Comparison of ENCODE assay signal across 16 cellular contexts in the genomic region with DNA sequence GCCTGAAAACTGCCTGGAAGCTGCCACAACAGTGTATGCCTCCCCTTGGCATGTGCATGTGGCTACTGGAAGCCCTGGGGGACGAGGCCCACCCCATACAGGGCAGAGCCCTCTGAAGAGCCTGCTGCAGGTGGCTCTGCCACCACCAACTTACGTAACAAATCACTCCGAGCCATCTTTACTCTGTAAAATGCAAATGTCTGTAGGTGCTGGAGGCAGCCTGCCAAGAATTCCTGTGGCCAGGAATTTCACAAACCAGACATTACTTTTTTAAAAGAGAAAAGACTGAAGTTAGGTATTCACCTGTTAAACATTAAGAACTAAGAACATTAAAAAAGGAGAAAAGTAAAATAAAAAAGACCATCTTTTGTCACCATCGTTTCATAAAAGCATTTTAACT.
"Had no signal": no experiment of that assay in that cellular context is flagged by ENCODE, and none has a peak within 500 bp of the region (broad histone marks: within the 10 kb centered on the region; RNA-seq: fewer than 3 reads in every experiment).

No MANE protein-coding gene starts in this region.

- DNase-seq: activated CD4-positive, alpha-beta memory T cell treated with anti-CD3 and anti-CD28 coated beads for 36 hours; activated CD4-positive, alpha-beta T cell treated with anti-CD3 and anti-CD28 coated beads for 36 hours; activated effector memory CD4-positive, alpha-beta T cell treated with Interleukin-2 at 50 U/mL for 16 hours; activated T-cell treated with anti-CD3 and anti-CD28 coated beads, Interleukin-2, amount 50 U/mL, for 24 hours; adrenal gland; kidney; left ventricle myocardium superior; nucleus accumbens; stimulated activated CD4-positive, alpha-beta T cell treated with anti-CD3 and anti-CD28 coated beads, Interleukin-15, amount 100 ng/mL, for 24 hours; stimulated activated CD4-positive, alpha-beta T cell treated with anti-CD3 and anti-CD28 coated beads, Interleukin-4, amount 100 ng/mL, for 1 hour; stimulated activated naive B cell treated with anti-CD40 and anti-IgM and Interleukin-4, amounts not matched to agents 10 μg/mL and 1 μg/mL and 100 μg/mL, for 72 hours; uterus; WERI-Rb-1 had no signal

- H3K4me1 ChIP-seq: adrenal gland, uterus had no signal

- H3K9me3 ChIP-seq: adrenal gland, thyroid gland, uterus had no signal

- H3K27me3 ChIP-seq: adrenal gland, thyroid gland, uterus had no signal

- H3K36me3 ChIP-seq: adrenal gland, thyroid gland, uterus, WERI-Rb-1 had no signal

- H3K27me3 Mint-ChIP-seq: activated CD4-positive, alpha-beta memory T cell treated with anti-CD3 and anti-CD28 coated beads for 36 hours; activated CD4-positive, alpha-beta T cell treated with anti-CD3 and anti-CD28 coated beads for 36 hours; activated naive CD4-positive, alpha-beta T cell treated with anti-CD3 and anti-CD28 coated beads, Interleukin-2, amount 50 U/mL, for 24 hours; activated T-cell treated with anti-CD3 and anti-CD28 coated beads, Interleukin-2, amount 50 U/mL, for 24 hours; natural killer cell treated with Interleukin-12 subunit alpha and Interleukin-12 subunit beta and Interleukin-15 and Interleukin-18, amount 100 ng/mL, for 72 hours had no signal

- H3K4me3 Mint-ChIP-seq: activated CD4-positive, alpha-beta memory T cell treated with anti-CD3 and anti-CD28 coated beads for 36 hours; activated CD4-positive, alpha-beta T cell treated with anti-CD3 and anti-CD28 coated beads for 36 hours; activated naive CD4-positive, alpha-beta T cell treated with anti-CD3 and anti-CD28 coated beads, Interleukin-2, amount 50 U/mL, for 24 hours; activated T-cell treated with anti-CD3 and anti-CD28 coated beads, Interleukin-2, amount 50 U/mL, for 24 hours; natural killer cell treated with Interleukin-12 subunit alpha and Interleukin-12 subunit beta and Interleukin-15 and Interleukin-18, amount 100 ng/mL, for 72 hours; stimulated activated naive B cell treated with anti-CD40 and anti-IgM and Interleukin-4, amounts not matched to agents 10 μg/mL and 1 μg/mL and 100 μg/mL, for 72 hours had no signal

- H3K27ac ChIP-seq: adrenal gland, thyroid gland, uterus, WERI-Rb-1 had no signal

- H3K36me3 Mint-ChIP-seq: activated CD4-positive, alpha-beta memory T cell treated with anti-CD3 and anti-CD28 coated beads for 36 hours; activated naive CD4-positive, alpha-beta T cell treated with anti-CD3 and anti-CD28 coated beads, Interleukin-2, amount 50 U/mL, for 24 hours; natural killer cell treated with Interleukin-12 subunit alpha and Interleukin-12 subunit beta and Interleukin-15 and Interleukin-18, amount 100 ng/mL, for 72 hours; stimulated activated naive B cell treated with anti-CD40 and anti-IgM and Interleukin-4, amounts not matched to agents 10 μg/mL and 1 μg/mL and 100 μg/mL, for 72 hours had no signal

- H3K9me3 Mint-ChIP-seq: activated T-cell treated with anti-CD3 and anti-CD28 coated beads, Interleukin-2, amount 50 U/mL, for 24 hours had no signal

- ATAC-seq: activated CD4-positive, alpha-beta T cell treated with anti-CD3 and anti-CD28 coated beads for 36 hours; left ventricle myocardium superior; natural killer cell treated with Interleukin-12 subunit alpha and Interleukin-12 subunit beta and Interleukin-15 and Interleukin-18, amount 100 ng/mL, for 72 hours; stimulated activated naive B cell treated with anti-CD40 and anti-IgM and Interleukin-4, amounts not matched to agents 10 μg/mL and 1 μg/mL and 100 μg/mL, for 72 hours had no signal

- H3K4me3 ChIP-seq: adrenal gland, thyroid gland, uterus had no signal

- H3K27ac Mint-ChIP-seq: activated CD4-positive, alpha-beta memory T cell treated with anti-CD3 and anti-CD28 coated beads for 36 hours; activated CD4-positive, alpha-beta T cell treated with anti-CD3 and anti-CD28 coated beads for 36 hours; activated naive CD4-positive, alpha-beta T cell treated with anti-CD3 and anti-CD28 coated beads, Interleukin-2, amount 50 U/mL, for 24 hours; activated T-cell treated with anti-CD3 and anti-CD28 coated beads, Interleukin-2, amount 50 U/mL, for 24 hours; natural killer cell treated with Interleukin-12 subunit alpha and Interleukin-12 subunit beta and Interleukin-15 and Interleukin-18, amount 100 ng/mL, for 72 hours; stimulated activated naive B cell treated with anti-CD40 and anti-IgM and Interleukin-4, amounts not matched to agents 10 μg/mL and 1 μg/mL and 100 μg/mL, for 72 hours had no signal

- H3K4me1 Mint-ChIP-seq: activated CD4-positive, alpha-beta T cell treated with anti-CD3 and anti-CD28 coated beads for 36 hours; activated naive CD4-positive, alpha-beta T cell treated with anti-CD3 and anti-CD28 coated beads, Interleukin-2, amount 50 U/mL, for 24 hours; stimulated activated naive B cell treated with anti-CD40 and anti-IgM and Interleukin-4, amounts not matched to agents 10 μg/mL and 1 μg/mL and 100 μg/mL, for 72 hours had no signal
